ENCODE assay signal across 8 cellular contexts in the genomic region with DNA sequence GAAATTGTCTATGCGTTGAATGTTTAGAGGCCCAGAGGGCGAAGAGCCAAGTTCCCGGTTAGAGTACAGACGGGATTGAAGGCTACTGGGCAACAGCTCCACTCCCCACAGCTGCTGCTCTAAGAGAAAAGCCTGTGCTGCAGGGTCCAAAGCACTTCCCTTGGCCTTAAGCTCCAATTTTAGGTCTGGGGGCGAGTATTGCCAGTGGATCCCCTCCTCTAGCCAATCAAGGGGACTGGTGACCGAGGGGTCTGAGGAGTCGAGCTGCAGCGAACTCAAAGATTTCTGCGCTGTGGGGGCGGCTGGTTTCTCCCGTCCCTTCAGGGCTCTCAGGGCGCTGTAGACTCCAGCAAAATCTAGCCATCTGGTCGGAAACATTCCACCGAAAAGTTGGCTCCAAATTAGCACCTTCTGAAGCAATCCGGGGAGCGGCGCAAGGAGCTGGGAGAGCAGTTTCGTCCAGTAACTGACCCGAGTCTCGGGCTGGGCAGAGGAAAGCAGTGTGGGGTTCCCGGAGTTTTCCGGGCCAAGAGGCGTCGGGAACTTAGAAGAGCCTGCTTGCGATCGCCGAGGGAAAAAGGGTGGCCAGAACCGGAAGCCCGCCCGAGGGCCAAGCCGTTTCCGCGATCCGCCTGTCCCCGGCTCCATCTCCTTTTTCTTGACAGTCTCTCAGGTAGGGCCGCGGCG.
DNase-seq lines count a peak whose midpoint lies in the region; ATAC-seq and TF ChIP-seq lines count a peak whose summit lies in the region.

No MANE protein-coding gene starts in this region.

- DNase-seq in NCI-H146 (lab: John Stamatoyannopoulos, UW) = peak; percentile 39
- no peak for DNase-seq in NCI-H146 treated with DMSO at 0.1 percent for 48 hours (lab: John Stamatoyannopoulos, UW; ENCODE audit: unreplicated experiment)
- peak; percentile 35 for DNase-seq in HK-2 (ENCODE audit: unreplicated experiment)
- peak; percentile 6 for DNase-seq in effector CD4-positive, alpha-beta T cell
- DNase-seq in memory B cell (ENCODE audit: low spot score in 2 of 2) = no peak
- DNase-seq in substantia nigra (lab: John Stamatoyannopoulos, UW) = peak in 29 of 49 donors; percentile 16 to 76 (median 54)

- TF ChIP-seq CTCF in WI38 (IDR thresholded peaks at IDR 0.05; ENCODE audit: low read depth, low read length) = no peak

- H3K36me3 Mint-ChIP-seq in memory B cell = peaks cover 8% of the 10 kb centered on the region

- H3K4me3 ChIP-seq in WI38 (ENCODE audit: low read depth, low read length) = peak overlapping the region; percentile 99

- H3K9me3 Mint-ChIP-seq in memory B cell = no peaks in the 10 kb centered on the region

- ATAC-seq in GM21381 (IDR thresholded peaks at IDR 0.05; ENCODE audit: unreplicated experiment) = peak; percentile 26
- ATAC-seq in memory B cell (ENCODE audit: low read depth) = peak; percentile 9

- peak overlapping the region; percentile 100 for H3K27ac Mint-ChIP-seq in memory B cell

- peaks cover 21% of the 10 kb centered on the region for H3K4me1 Mint-ChIP-seq in memory B cell

- H3K4me3 Mint-ChIP-seq in memory B cell = peak overlapping the region; percentile 99

- peak overlapping the region; percentile 96 for H3K27ac ChIP-seq in substantia nigra (ENCODE audit: low read depth, low read length, poor library complexity, severe bottlenecking)

- H3K27me3 Mint-ChIP-seq in memory B cell = no peaks in the 10 kb centered on the region

Comparison
In these comparisons a context has a peak if more than half of its experiments do, and no peak if none do; other contexts are left out.
1. DNase-seq: peak in NCI-H146 (single experiment), HK-2 (single experiment), effector CD4-positive, alpha-beta T cell (single experiment) and substantia nigra (29 of 49); none in NCI-H146 treated with DMSO at 0.1 percent for 48 hours (single experiment) and memory B cell (0 of 2).